1 cellular context compared by ENCODE assay signal in the genomic region with DNA sequence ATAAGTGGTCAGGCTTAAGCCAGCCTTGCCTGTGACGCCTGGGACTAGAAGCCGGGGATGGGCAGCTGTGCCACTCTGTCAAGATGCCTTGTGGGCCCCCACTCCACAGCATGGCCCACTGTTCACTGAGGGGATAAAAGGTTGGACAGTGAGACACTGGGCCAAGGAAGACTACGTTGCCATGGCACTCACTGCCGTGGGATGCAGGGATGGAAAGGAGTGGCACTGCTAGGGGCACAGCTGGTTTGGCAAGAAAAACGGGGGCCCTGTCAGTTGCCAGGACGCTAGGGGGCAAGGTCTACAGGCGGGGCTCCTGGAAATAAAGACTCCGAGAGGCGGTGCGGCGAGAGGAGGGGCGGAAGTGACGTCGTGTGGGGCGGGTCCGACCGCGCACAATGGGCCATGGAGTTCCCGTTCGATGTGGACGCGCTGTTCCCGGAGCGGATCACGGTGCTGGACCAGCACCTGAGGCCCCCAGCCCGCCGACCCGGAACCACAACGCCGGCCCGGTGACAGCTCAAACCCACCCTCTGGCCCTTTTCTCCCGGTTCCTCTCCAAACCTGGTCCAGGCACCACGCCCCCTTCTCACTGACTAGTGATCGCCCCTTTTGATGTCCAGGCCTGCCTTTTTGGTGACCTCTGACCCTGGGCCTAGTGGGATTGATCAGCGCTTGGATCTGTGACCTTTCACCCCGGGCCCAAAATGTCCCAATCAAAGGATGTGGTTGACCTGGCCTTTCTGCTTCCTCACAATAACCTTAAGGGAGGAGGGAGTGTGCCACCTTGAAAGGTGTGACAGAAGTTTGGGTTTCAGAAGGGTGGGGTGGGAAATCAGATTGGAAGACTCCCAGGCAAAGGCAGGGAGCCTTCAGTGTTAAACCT.
A peak's percentile ranks its signal among the peaks of the same experiment; 100 is the strongest.
TF ChIP-seq lines count a peak whose summit lies in the region.

ATAT1 (plus strand) TSS at position 391 of the 883 bp plus-strand sequence.

TF ChIP-seq in GM12878, 131 proteins besides CTCF, POLR2A, EP300 and RAD21 (continued from another document):
- TF ChIP-seq CREM (IDR thresholded peaks at IDR 0.05; ENCODE audit: low read depth): peak; percentile 96
- TF ChIP-seq CREB1 (IDR thresholded peaks at IDR 0.05; ENCODE audit: low read depth): peak; percentile 91
- no peak for TF ChIP-seq IRF4 (IDR thresholded peaks at IDR 0.05; ENCODE audit: low read depth, low read length)
